ENCODE assay signal across 1 cellular context in genomic region chr2:174662859-174663258, GRCh38.
TF ChIP-seq lines count a peak whose summit lies in the region.

No MANE protein-coding gene starts in this region.

TF ChIP-seq in GM23338, 12 proteins besides CTCF, POLR2A, EP300 and RAD21 (continued from another document):
- no peak for TF ChIP-seq CREB1 (CRISPR knock-in tag; IDR thresholded peaks at IDR 0.05; ENCODE audit: low read depth)
- TF ChIP-seq, protein P1, sequence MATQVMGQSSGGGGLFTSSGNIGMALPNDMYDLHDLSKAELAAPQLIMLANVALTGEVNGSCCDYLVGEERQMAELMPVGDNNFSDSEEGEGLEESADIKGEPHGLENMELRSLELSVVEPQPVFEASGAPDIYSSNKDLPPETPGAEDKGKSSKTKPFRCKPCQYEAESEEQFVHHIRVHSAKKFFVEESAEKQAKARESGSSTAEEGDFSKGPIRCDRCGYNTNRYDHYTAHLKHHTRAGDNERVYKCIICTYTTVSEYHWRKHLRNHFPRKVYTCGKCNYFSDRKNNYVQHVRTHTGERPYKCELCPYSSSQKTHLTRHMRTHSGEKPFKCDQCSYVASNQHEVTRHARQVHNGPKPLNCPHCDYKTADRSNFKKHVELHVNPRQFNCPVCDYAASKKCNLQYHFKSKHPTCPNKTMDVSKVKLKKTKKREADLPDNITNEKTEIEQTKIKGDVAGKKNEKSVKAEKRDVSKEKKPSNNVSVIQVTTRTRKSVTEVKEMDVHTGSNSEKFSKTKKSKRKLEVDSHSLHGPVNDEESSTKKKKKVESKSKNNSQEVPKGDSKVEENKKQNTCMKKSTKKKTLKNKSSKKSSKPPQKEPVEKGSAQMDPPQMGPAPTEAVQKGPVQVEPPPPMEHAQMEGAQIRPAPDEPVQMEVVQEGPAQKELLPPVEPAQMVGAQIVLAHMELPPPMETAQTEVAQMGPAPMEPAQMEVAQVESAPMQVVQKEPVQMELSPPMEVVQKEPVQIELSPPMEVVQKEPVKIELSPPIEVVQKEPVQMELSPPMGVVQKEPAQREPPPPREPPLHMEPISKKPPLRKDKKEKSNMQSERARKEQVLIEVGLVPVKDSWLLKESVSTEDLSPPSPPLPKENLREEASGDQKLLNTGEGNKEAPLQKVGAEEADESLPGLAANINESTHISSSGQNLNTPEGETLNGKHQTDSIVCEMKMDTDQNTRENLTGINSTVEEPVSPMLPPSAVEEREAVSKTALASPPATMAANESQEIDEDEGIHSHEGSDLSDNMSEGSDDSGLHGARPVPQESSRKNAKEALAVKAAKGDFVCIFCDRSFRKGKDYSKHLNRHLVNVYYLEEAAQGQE (IDR thresholded peaks at IDR 0.05; ENCODE audit: unreplicated experiment) = no peak
- no peak for TF ChIP-seq POLR2AphosphoS5 (IDR thresholded peaks at IDR 0.05; ENCODE audit: low read depth)
- TF ChIP-seq STAT1 (IDR thresholded peaks at IDR 0.05; ENCODE audit: unreplicated experiment) = no peak
- TF ChIP-seq NANOG (IDR thresholded peaks at IDR 0.05; ENCODE audit: borderline replicate concordance) = no peak
- no peak for TF ChIP-seq ZNF114 (CRISPR knock-in tag; IDR thresholded peaks at IDR 0.05)
- no peak for TF ChIP-seq EZH2 (IDR thresholded peaks at IDR 0.05; ENCODE audit: low read depth, unreplicated experiment)
TF ChIP-seq in GM23338: peak in this region for 0.
